Comparison of ENCODE assay signal across 20 cellular contexts in genomic region chr12:127726928-127727327, GRCh38.
"Had no signal": no experiment of that assay in that cellular context is flagged by ENCODE, and none has a peak within 500 bp of the region (broad histone marks: within the 10 kb centered on the region; RNA-seq: fewer than 3 reads in every experiment).

No MANE protein-coding gene starts in this region.

- H3K36me3 ChIP-seq: tibial artery had no signal

- H3K27ac ChIP-seq: body of pancreas, epithelial cell of prostate, foreskin keratinocyte, tibial artery had no signal

- H3K27me3 ChIP-seq: body of pancreas, dorsolateral prefrontal cortex, foreskin keratinocyte, tibial artery had no signal

- H3K4me3 ChIP-seq: body of pancreas, dorsolateral prefrontal cortex, lung, tibial artery had no signal

- DNase-seq: activated B cell treated with CpG ODN at 0.5 μM for 24 hours; activated CD4-positive, alpha-beta memory T cell treated with anti-CD3 and anti-CD28 coated beads, Interleukin-2, amount 10 ng/mL, durations not matched to agents 7 days and 5 days; activated CD4-positive, alpha-beta T cell treated with anti-CD3 and anti-CD28 coated beads for 48 hours; activated CD8-positive, alpha-beta memory T cell treated with anti-CD3 and anti-CD28 coated beads, Interleukin-2, amount 10 ng/mL, durations not matched to agents 7 days and 5 days; activated naive CD4-positive, alpha-beta T cell treated with Interleukin-2 at 50 U/mL for 16 hours; body of pancreas; endodermal cell; foreskin keratinocyte; hippocampal formation; islet precursor cell; left colon; midbrain; nucleus accumbens; retina; stimulated activated CD8-positive, alpha-beta memory T cell treated with anti-CD3 and anti-CD28 coated beads, Interleukin-4, amount 100 ng/mL, for 48 hours; stimulated activated naive CD4-positive, alpha-beta T cell; tibial artery had no signal

- H3K9me3 ChIP-seq: body of pancreas, tibial artery had no signal

- H3K4me1 ChIP-seq: body of pancreas, foreskin keratinocyte, tibial artery had no signal
